10 cellular contexts compared by ENCODE assay signal in the genomic region with DNA sequence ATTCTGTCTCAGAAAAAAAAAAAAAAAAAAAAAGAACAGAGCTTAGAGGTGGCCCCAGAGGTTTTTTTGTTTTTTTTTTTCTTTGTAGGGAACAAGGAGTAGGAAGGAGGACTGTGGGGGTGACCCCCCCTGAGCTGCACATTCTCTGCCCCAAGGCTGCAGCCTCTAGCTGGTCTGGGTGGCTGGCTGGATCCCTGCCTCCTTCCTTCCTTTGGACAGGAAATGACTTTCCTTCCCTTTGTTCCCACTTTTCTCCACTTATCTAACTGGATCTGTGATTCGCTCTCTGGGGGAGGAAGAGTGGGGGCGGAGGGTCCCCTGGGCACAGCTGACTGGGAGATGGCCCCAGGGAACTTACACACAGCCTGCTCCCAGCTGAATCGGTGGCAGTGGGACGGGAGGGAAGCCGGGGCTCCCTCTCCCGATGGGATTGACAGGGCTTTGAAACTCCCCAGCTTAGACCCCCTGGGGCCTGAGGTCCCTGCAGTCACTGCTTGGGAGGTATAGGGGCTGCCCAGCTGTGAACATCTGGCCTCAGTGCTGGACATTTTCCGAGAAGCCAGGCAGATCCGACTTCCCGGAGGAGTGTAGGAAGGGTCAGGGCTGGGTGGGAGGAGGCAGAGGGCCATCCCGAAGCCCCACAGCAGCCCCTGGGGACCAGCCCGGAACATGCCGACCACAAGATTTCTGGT. TPM values are rescaled to one million over a fixed set of nuclear protein-coding genes. Genes with fewer than 3 reads are reported as not detected.
DNase-seq lines count a peak whose midpoint lies in the region; ATAC-seq, FAIRE-seq and TF ChIP-seq lines count a peak whose summit lies in the region.
"Had no signal": no experiment of that assay in that cellular context is flagged by ENCODE, and none has a peak within 500 bp of the region (broad histone marks: within the 10 kb centered on the region; RNA-seq: fewer than 3 reads in every experiment).

No MANE protein-coding gene starts in this region.

- peaks cover 62% of the 10 kb centered on the region for H3K79me2 ChIP-seq in astrocyte (ENCODE audit: insufficient read depth, low read length)

- no peaks in the 10 kb centered on the region for H3K9me3 Mint-ChIP-seq in astrocyte (ENCODE audit: unreplicated experiment)

- H3K4me2 ChIP-seq in astrocyte (ENCODE audit: low read length), result peak overlapping the region; percentile 92

- H3K4me1 ChIP-seq in astrocyte (ENCODE audit: insufficient read depth, low read length) (peaks cover 28% of the 10 kb centered on the region), sigmoid colon (peaks cover 0 to 54% (median 46%) of the 10 kb centered on the region in 4 donors)

- H3K27ac ChIP-seq in astrocyte (ENCODE audit: low read depth, low read length) (peak overlapping the region; percentile 72), sigmoid colon (peak overlapping the region; percentile 79 to 84 (median 81))

- H2AFZ ChIP-seq in astrocyte (ENCODE audit: low read depth, low read length), result no peak overlapping the region

- peak overlapping the region; percentile 94 for H3K4me3 Mint-ChIP-seq in astrocyte (ENCODE audit: unreplicated experiment)

- TF ChIP-seq EP300 in sigmoid colon (IDR thresholded peaks at IDR 0.05), result no peak

- H3K9me3 ChIP-seq in astrocyte (ENCODE audit: insufficient read depth, low read depth, low read length) (no peaks in the 10 kb centered on the region), sigmoid colon (no peaks in the 10 kb centered on the region)

- DNase-seq in GM04504 (ENCODE audit: low read depth) (peak; percentile 42), astrocyte (ENCODE audit: low read depth) (peak; percentile 75), hepatic stellate cell (ENCODE audit: low spot score) (peak; percentile 95), sigmoid colon (peak; percentile 82), NCI-H510A (lab: John Stamatoyannopoulos, UW) (no peak), NCI-H345 (lab: John Stamatoyannopoulos, UW) (no peak), germinal center (ENCODE audit: low spot score) (no peak)

- H4K20me1 ChIP-seq in astrocyte (ENCODE audit: insufficient read depth, low read length), result peaks cover 49% of the 10 kb centered on the region

- WGBS in sigmoid colon, 2 donors, result 58 to 77% methylated on average over 12 of the region's 12 CpGs

- no peak for TF ChIP-seq POLR2A in sigmoid colon (IDR thresholded peaks at IDR 0.05)

- H3K27me3 Mint-ChIP-seq in astrocyte (ENCODE audit: low read depth, unreplicated experiment), result no peaks in the 10 kb centered on the region

- H3K27ac Mint-ChIP-seq in astrocyte (ENCODE audit: unreplicated experiment), result peak overlapping the region; percentile 66

- peak; percentile 54 for FAIRE-seq in astrocyte (lab: Jason Lieb, UNC)
- FAIRE-seq: GM12878 had no signal

- H3K27me3 ChIP-seq in astrocyte (ENCODE audit: insufficient read depth, low read length), result no peaks in the 10 kb centered on the region
- peaks cover 0 to 13% (median 2%) of the 10 kb centered on the region in 3 donors for H3K27me3 ChIP-seq in sigmoid colon

- H3K9ac ChIP-seq in astrocyte (ENCODE audit: low read length), result peak overlapping the region; percentile 92

- peaks cover 5% of the 10 kb centered on the region for H3K36me3 ChIP-seq in astrocyte (ENCODE audit: insufficient read depth, low read length)
- peaks cover 0 to 12% (median 3%) of the 10 kb centered on the region in 4 donors for H3K36me3 ChIP-seq in sigmoid colon

- peaks cover 22% of the 10 kb centered on the region for H3K36me3 Mint-ChIP-seq in astrocyte (ENCODE audit: low read depth, unreplicated experiment)

- intact Hi-C loops in sigmoid colon (cut with DNase I), result loop anchor here (5.0 kb wide), 1 partner anchor 158 kb away; no protein-coding TSS in a partner anchor

- TF ChIP-seq CTCF in astrocyte (IDR thresholded peaks at IDR 0.05; ENCODE audit: insufficient read depth, low read depth, low read length) (no peak), sigmoid colon (IDR thresholded peaks at IDR 0.05) (no peak)

- H3K4me3 ChIP-seq in astrocyte (ENCODE audit: insufficient read depth, low read depth, low read length) (peak overlapping the region; percentile 79), sigmoid colon (peak overlapping the region in 3 of 4 donors; percentile 19 to 91 (median 84))
- H3K4me3 ChIP-seq: GM12878 had no signal

- H3K4me1 Mint-ChIP-seq in astrocyte (ENCODE audit: low read depth, unreplicated experiment), result peaks cover 24% of the 10 kb centered on the region

- no peak for ATAC-seq in HG02973 (IDR thresholded peaks at IDR 0.05; ENCODE audit: unreplicated experiment)
- ATAC-seq: GM12878 had no signal

RNA-seq across cellular contexts. Expression of a gene that starts 2.1 kb away (rescaled TPM):
- 170 and 179 TPM in 2 replicates for total RNA-seq in astrocyte
- 10 to 100 TPM; 28.1 to 53.2 (median 49.8) TPM for total RNA-seq in sigmoid colon
- 100 to 1,000 TPM; 107 to 227 (median 175) TPM for polyA plus RNA-seq in sigmoid colon
- total RNA-seq: mononuclear cell had no signal

RNA-seq across cellular contexts. Expression of a gene that starts 18.4 kb away (rescaled TPM):
- total RNA-seq in astrocyte (not detected in 2 replicates), sigmoid colon (under 1 TPM in 1 of 4 donors, not detected in 3; 0.55 TPM)
- polyA plus RNA-seq in sigmoid colon, result 10 to 100 TPM in 2 of 3 donors, 1 to 10 TPM in 1; 4.8 to 19.3 (median 17.3) TPM
- total RNA-seq: GM12878, mononuclear cell had no signal
- polyA plus RNA-seq: GM12878 had no signal

RNA-seq across cellular contexts. Expression of a gene that starts 24.6 kb away (rescaled TPM):
- total RNA-seq in astrocyte (0.73 and 1.0 TPM in 2 replicates), sigmoid colon (1 to 10 TPM in 3 of 4 donors, under 1 TPM in 1; 0.36 to 1.8 (median 1.6) TPM)
- polyA plus RNA-seq in sigmoid colon, result 10 to 100 TPM in 2 of 3 donors, 1 to 10 TPM in 1; 3.0 to 16.0 (median 12.1) TPM

RNA-seq across cellular contexts. Expression of a gene that starts 46.8 kb away (rescaled TPM):
- total RNA-seq in astrocyte (1.3 and 1.7 TPM in 2 replicates), sigmoid colon (1 to 10 TPM in 2 of 4 donors, under 1 TPM in 2; 0.54 to 2.2 (median 1.3) TPM)
- polyA plus RNA-seq in sigmoid colon, result 1 to 10 TPM; 3.6 to 4.6 (median 4.0) TPM

Comparison
In these comparisons a context has a peak if more than half of its experiments do, and no peak if none do; other contexts are left out.
1. DNase-seq: peak in GM04504 (single experiment), astrocyte (single experiment), hepatic stellate cell (single experiment) and sigmoid colon (single experiment); none in NCI-H510A (single experiment), NCI-H345 (single experiment) and germinal center (single experiment).